14 cellular contexts compared by ENCODE assay signal in genomic region chr17:9158545-9159452, GRCh38.
"Had no signal": no experiment of that assay in that cellular context is flagged by ENCODE, and none has a peak within 500 bp of the region (broad histone marks: within the 10 kb centered on the region; RNA-seq: fewer than 3 reads in every experiment).

No MANE protein-coding gene starts in this region.

- ATAC-seq: activated CD8-positive, alpha-beta T cell treated with anti-CD3 and anti-CD28 coated beads, Interleukin-2, amount 10 ng/mL, durations not matched to agents 7 days and 5 days; stimulated activated naive CD8-positive, alpha-beta T cell treated with anti-CD3 and anti-CD28 coated beads, Interleukin-15, amount 100 ng/mL, for 72 hours had no signal

- H3K4me3 ChIP-seq: lung had no signal

- DNase-seq: activated CD4-positive, alpha-beta T cell treated with anti-CD3 and anti-CD28 coated beads for 48 hours; activated CD4-positive, CD25-positive, alpha-beta regulatory T cell; activated CD8-positive, alpha-beta memory T cell treated with anti-CD3 and anti-CD28 coated beads, Interleukin-2, amount 50 U/mL, for 4 hours; activated CD8-positive, alpha-beta T cell treated with anti-CD3 and anti-CD28 coated beads, Interleukin-2, amount 10 ng/mL, durations not matched to agents 7 days and 5 days; activated effector memory CD4-positive, alpha-beta T cell treated with anti-CD3 and anti-CD28 coated beads, Interleukin-2, amount 50 U/mL, for 16 hours; activated naive CD4-positive, alpha-beta T cell treated with anti-CD3 and anti-CD28 coated beads, Interleukin-2, amount 50 U/mL, for 16 hours; activated T-cell treated with anti-CD3 and anti-CD28 coated beads, Interleukin-2, amount 50 U/mL, for 48 hours; effector memory CD4-positive, alpha-beta T cell; left cardiac atrium; stimulated activated CD4-positive, alpha-beta T cell treated with anti-CD3 and anti-CD28 coated beads, Interleukin-15, amount 100 ng/mL, for 24 hours; stimulated activated CD4-positive, alpha-beta T cell treated with anti-CD3 and anti-CD28 coated beads, Interleukin-2, amount 100 ng/mL, for 48 hours; stimulated activated naive CD8-positive, alpha-beta T cell treated with anti-CD3 and anti-CD28 coated beads, Interleukin-15, amount 100 ng/mL, for 72 hours; T1000 had no signal
